11 cellular contexts compared by ENCODE assay signal in the genomic region with DNA sequence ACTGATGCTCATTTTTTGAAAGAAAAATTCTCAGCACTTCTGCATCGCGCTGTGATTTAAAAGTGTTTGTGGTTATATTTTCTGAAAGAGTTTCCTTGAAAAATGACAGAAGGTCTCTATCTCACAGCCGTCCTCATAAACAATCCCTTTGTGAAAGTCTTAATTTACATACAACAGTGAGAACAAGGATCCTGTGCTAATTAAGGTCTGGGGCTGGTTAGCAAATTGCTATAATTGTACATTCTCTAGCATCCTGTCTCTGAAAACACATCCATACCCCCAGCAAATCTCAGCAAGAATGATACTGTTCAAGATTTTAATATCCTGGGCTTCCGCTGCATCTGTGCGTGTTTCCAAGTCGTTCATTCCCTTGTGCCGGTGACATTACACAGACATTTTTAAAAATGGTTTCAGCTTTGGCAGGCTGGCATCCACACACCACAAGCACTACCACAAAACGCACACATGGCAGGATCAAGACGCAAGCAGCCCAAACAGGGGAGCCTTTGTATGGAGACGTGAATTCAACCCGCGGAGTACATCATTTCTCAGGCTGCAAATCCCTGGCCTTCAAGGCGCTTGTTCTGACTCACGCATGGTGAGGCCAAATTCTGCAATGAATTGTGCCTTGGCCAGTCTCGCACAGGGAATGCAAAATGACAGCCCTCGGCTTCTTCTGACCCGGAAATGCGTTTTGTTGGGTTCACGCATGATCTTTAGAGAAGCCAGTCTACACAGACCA. TPM values are rescaled to one million over a fixed set of nuclear protein-coding genes. Genes with fewer than 3 reads are reported as not detected.
DNase-seq lines count a peak whose midpoint lies in the region; ATAC-seq and TF ChIP-seq lines count a peak whose summit lies in the region.
"Had no signal": no experiment of that assay in that cellular context is flagged by ENCODE, and none has a peak within 500 bp of the region (broad histone marks: within the 10 kb centered on the region; RNA-seq: fewer than 3 reads in every experiment).

No MANE protein-coding gene starts in this region.

- no peak for ATAC-seq in HG02610 (IDR thresholded peaks at IDR 0.05; ENCODE audit: unreplicated experiment)

- no peaks in the 10 kb centered on the region for H3K27me3 Mint-ChIP-seq in neural crest cell (ENCODE audit: low read depth)
- H3K27me3 Mint-ChIP-seq: activated naive CD4-positive, alpha-beta T cell treated with anti-CD3 and anti-CD28 coated beads, Interleukin-2, amount 10 ng/mL, durations not matched to agents 7 days and 5 days had no signal

- H3K4me3 ChIP-seq in fibroblast of the aortic adventitia (ENCODE audit: low read depth, low read length), result peak overlapping the region; percentile 43

- H3K4me3 Mint-ChIP-seq in neural crest cell, result peak overlapping the region; percentile 44
- H3K4me3 Mint-ChIP-seq: activated naive CD4-positive, alpha-beta T cell treated with anti-CD3 and anti-CD28 coated beads, Interleukin-2, amount 10 ng/mL, durations not matched to agents 7 days and 5 days had no signal

- H3K4me1 Mint-ChIP-seq in neural crest cell, result peaks cover 57% of the 10 kb centered on the region

- H3K27ac Mint-ChIP-seq in neural crest cell (ENCODE audit: unreplicated experiment), result peak overlapping the region; percentile 81
- H3K27ac Mint-ChIP-seq: activated naive CD4-positive, alpha-beta T cell treated with anti-CD3 and anti-CD28 coated beads, Interleukin-2, amount 10 ng/mL, durations not matched to agents 7 days and 5 days had no signal

- H3K9me3 Mint-ChIP-seq in neural crest cell, result no peaks in the 10 kb centered on the region
- H3K9me3 Mint-ChIP-seq: activated naive CD4-positive, alpha-beta T cell treated with anti-CD3 and anti-CD28 coated beads, Interleukin-2, amount 10 ng/mL, durations not matched to agents 7 days and 5 days had no signal

- DNase-seq in A172 (ENCODE audit: low spot score), result peak; percentile 73
- peak; percentile 98 for DNase-seq in RPMI7951 (ENCODE audit: low read depth)
- DNase-seq in fibroblast of the aortic adventitia (ENCODE audit: low read depth), result peak; percentile 94
- DNase-seq in neural crest cell (ENCODE audit: low read depth, low spot score), result no peak
- DNase-seq in activated naive CD4-positive, alpha-beta T cell treated with anti-CD3 and anti-CD28 coated beads, Interleukin-2, amount 50 U/mL, for 16 hours, result no peak
- DNase-seq in stimulated activated CD4-positive, alpha-beta T cell treated with anti-CD3 and anti-CD28 coated beads, Interleukin-15, amount 100 ng/mL, for 24 hours, result no peak
- no peak for DNase-seq in NCI-H748 treated with DMSO at 0.1 percent for 48 hours (lab: John Stamatoyannopoulos, UW)
- DNase-seq: activated naive CD4-positive, alpha-beta T cell treated with anti-CD3 and anti-CD28 coated beads, Interleukin-2, amount 10 ng/mL, durations not matched to agents 7 days and 5 days; OCI-M1; stimulated activated CD4-positive, alpha-beta T cell treated with anti-CD3 and anti-CD28 coated beads, Interleukin-12 subunit alpha, Interleukin-12 subunit beta, amount 100 ng/mL, for 4 hours had no signal

- peaks cover 19% of the 10 kb centered on the region for H3K36me3 Mint-ChIP-seq in neural crest cell (ENCODE audit: low read depth)

- TF ChIP-seq CTCF in fibroblast of the aortic adventitia (IDR thresholded peaks at IDR 0.05; ENCODE audit: insufficient read depth, low read length) (no peak), neural crest cell (conservative IDR thresholded peaks at IDR 0.05) (no peak)

RNA-seq across cellular contexts. Expression of gene ZMYND8, which starts 20.3 kb away (rescaled TPM):
- total RNA-seq in A172 (2014; rRNA removed; shearing (Covaris generic)), result 19.6 and 22.1 TPM in 2 replicates
- total RNA-seq in RPMI7951 (2014; rRNA removed; shearing (Covaris generic)), result 26.6 and 36.0 TPM in 2 replicates
- 14.2 and 24.0 TPM in 2 replicates for total RNA-seq in fibroblast of the aortic adventitia (ENCODE audit: low replicate concordance)
- total RNA-seq in neural crest cell, result 86.0 and 92.1 TPM in 2 replicates

Comparison
In these comparisons a context has a peak if more than half of its experiments do, and no peak if none do; other contexts are left out.
1. DNase-seq: peak in A172 (single experiment), RPMI7951 (single experiment) and fibroblast of the aortic adventitia (single experiment); none in neural crest cell (single experiment), activated naive CD4-positive, alpha-beta T cell treated with anti-CD3 and anti-CD28 coated beads, Interleukin-2, amount 50 U/mL, for 16 hours (single experiment), stimulated activated CD4-positive, alpha-beta T cell treated with anti-CD3 and anti-CD28 coated beads, Interleukin-15, amount 100 ng/mL, for 24 hours (single experiment) and NCI-H748 treated with DMSO at 0.1 percent for 48 hours (single experiment).